Comparison of ENCODE assay signal across 1 cellular context in genomic region chr3:143001369-143002082, GRCh38.
TF ChIP-seq lines count a peak whose summit lies in the region.

TSS of gene U2SURP (plus strand) at chr3:143001570. CDS start at chr3:143001629, 59 bp downstream.

TF ChIP-seq in HepG2, 621 proteins besides CTCF, POLR2A, EP300 and RAD21 (continued from another document and continues in another):
- TF ChIP-seq THAP9 (CRISPR knock-in tag; IDR thresholded peaks at IDR 0.05; ENCODE audit: borderline replicate concordance), result peak; percentile 99; the same call in 1 of the 2 replicates
- peak; percentile 97 for TF ChIP-seq ZMYM4 (CRISPR knock-in tag; IDR thresholded peaks at IDR 0.05)
- TF ChIP-seq ZHX2 (IDR thresholded peaks at IDR 0.05; ENCODE audit: low read depth), result peak; percentile 92
- TF ChIP-seq ZHX2 (CRISPR knock-in tag; IDR thresholded peaks at IDR 0.05; ENCODE audit: borderline replicate concordance), result no peak; the same call in 1 of the 2 replicates
- TF ChIP-seq MED8 (CRISPR knock-in tag; IDR thresholded peaks at IDR 0.05; ENCODE audit: insufficient replicate concordance), result peak; percentile 44
- peak; percentile 96 for TF ChIP-seq ZHX1 (CRISPR knock-in tag; IDR thresholded peaks at IDR 0.05; ENCODE audit: low read depth)
- TF ChIP-seq ZNF7 (CRISPR knock-in tag; IDR thresholded peaks at IDR 0.05), result no peak
- no peak for TF ChIP-seq ARNT (IDR thresholded peaks at IDR 0.05)
- TF ChIP-seq ZBTB44 (CRISPR knock-in tag; IDR thresholded peaks at IDR 0.05), result peak; percentile 77; the same call in 1 of the 2 replicates
- TF ChIP-seq NFKB2 (CRISPR knock-in tag; IDR thresholded peaks at IDR 0.05; ENCODE audit: borderline replicate concordance), result peak; percentile 75; the same call in 1 of the 2 replicates
- TF ChIP-seq GATA4 (IDR thresholded peaks at IDR 0.05; ENCODE audit: borderline replicate concordance, low read depth), result peak; percentile 28; the same call in 1 of the 2 replicates
- peak; percentile 98 for TF ChIP-seq ZFX (CRISPR knock-in tag; IDR thresholded peaks at IDR 0.05; ENCODE audit: low read depth)
- no peak for TF ChIP-seq ZNF597 (CRISPR knock-in tag; IDR thresholded peaks at IDR 0.05)
- TF ChIP-seq NR1H2 (CRISPR knock-in tag; IDR thresholded peaks at IDR 0.05; ENCODE audit: borderline replicate concordance, low read depth), result no peak; the same call in 1 of the 2 replicates
- no peak for TF ChIP-seq CREB3 (CRISPR knock-in tag; IDR thresholded peaks at IDR 0.05)
- TF ChIP-seq KDM1A (CRISPR knock-in tag; IDR thresholded peaks at IDR 0.05), result no peak
- peak; percentile 97 for TF ChIP-seq REPIN1 (CRISPR knock-in tag; IDR thresholded peaks at IDR 0.05; ENCODE audit: borderline replicate concordance, low read depth)
- peak; percentile 80; the same call in 1 of the 2 replicates for TF ChIP-seq MAZ (IDR thresholded peaks at IDR 0.05; ENCODE audit: borderline replicate concordance, low read depth, low read length)
- peak; percentile 58 for TF ChIP-seq MAZ (CRISPR knock-in tag; IDR thresholded peaks at IDR 0.05; ENCODE audit: low read depth)
- TF ChIP-seq HOXA7 (CRISPR knock-in tag; IDR thresholded peaks at IDR 0.05), result 0 out of 2 replicates have a peak, but pooled peaks have one; percentile 69
- 0 out of 2 replicates have a peak, but pooled peaks have one; percentile 4 for TF ChIP-seq ZNF629 (CRISPR knock-in tag; conservative IDR thresholded peaks at IDR 0.05)
- no peak for TF ChIP-seq SCMH1 (CRISPR knock-in tag; IDR thresholded peaks at IDR 0.05; ENCODE audit: borderline replicate concordance)
- TF ChIP-seq TCF12 (IDR thresholded peaks at IDR 0.05), result no peak
- TF ChIP-seq TCF12 (CRISPR knock-in tag; IDR thresholded peaks at IDR 0.05), result 0 out of 2 replicates have a peak, but pooled peaks have one; percentile 68
- peak; percentile 95 for TF ChIP-seq ZNF224 (CRISPR knock-in tag; IDR thresholded peaks at IDR 0.05)
- TF ChIP-seq ZNF674 (CRISPR knock-in tag; IDR thresholded peaks at IDR 0.05; ENCODE audit: low read depth), result no peak
- TF ChIP-seq TAF1 (CRISPR knock-in tag; IDR thresholded peaks at IDR 0.05), result peak; percentile 90
- no peak for TF ChIP-seq REXO4 (CRISPR knock-in tag; IDR thresholded peaks at IDR 0.05; ENCODE audit: borderline replicate concordance)
- TF ChIP-seq HMG20A (CRISPR knock-in tag; IDR thresholded peaks at IDR 0.05; ENCODE audit: borderline replicate concordance), result peak; percentile 42; the same call in 1 of the 2 replicates
- no peak for TF ChIP-seq RELA (CRISPR knock-in tag; IDR thresholded peaks at IDR 0.05)
- TF ChIP-seq CREB1 (IDR thresholded peaks at IDR 0.05), result peak; percentile 76
- peak; percentile 92 for TF ChIP-seq CREB1 (CRISPR knock-in tag; IDR thresholded peaks at IDR 0.05)
- TF ChIP-seq MXD1 (CRISPR knock-in tag; IDR thresholded peaks at IDR 0.05), result peak; percentile 81
- TF ChIP-seq PITX1 (CRISPR knock-in tag; IDR thresholded peaks at IDR 0.05), result peak; percentile 63; the same call in 1 of the 2 replicates
- peak; percentile 66; the same call in 1 of the 2 replicates for TF ChIP-seq ZNF766 (CRISPR knock-in tag; IDR thresholded peaks at IDR 0.05; ENCODE audit: borderline replicate concordance)
- peak; percentile 63; the same call in 1 of the 2 replicates for TF ChIP-seq HNF4G (IDR thresholded peaks at IDR 0.05; ENCODE audit: borderline replicate concordance, low read depth, low read length)
- peak; percentile 20; the same call in 1 of the 2 replicates for TF ChIP-seq HNF4G (CRISPR knock-in tag; IDR thresholded peaks at IDR 0.05; ENCODE audit: borderline replicate concordance, low read depth)
- peak; percentile 57; the same call in 1 of the 2 replicates for TF ChIP-seq SKIL (CRISPR knock-in tag; IDR thresholded peaks at IDR 0.05; ENCODE audit: borderline replicate concordance)
- peak; percentile 76 for TF ChIP-seq SP4 (CRISPR knock-in tag; IDR thresholded peaks at IDR 0.05)
- no peak; the same call in 1 of the 2 replicates for TF ChIP-seq NFYB (CRISPR knock-in tag; IDR thresholded peaks at IDR 0.05)
- TF ChIP-seq ZNF782 (CRISPR knock-in tag; IDR thresholded peaks at IDR 0.05; ENCODE audit: borderline replicate concordance), result peak; percentile 92; the same call in 1 of the 2 replicates
- TF ChIP-seq BRD4 (CRISPR knock-in tag; IDR thresholded peaks at IDR 0.05), result peak; percentile 70
- 0 out of 2 replicates have a peak, but pooled peaks have one; percentile 11 for TF ChIP-seq MIER2 (CRISPR knock-in tag; IDR thresholded peaks at IDR 0.05)
- no peak for TF ChIP-seq ZNF672 (CRISPR knock-in tag; IDR thresholded peaks at IDR 0.05)
